Comparison of ENCODE assay signal across 1 cellular context in the genomic region with DNA sequence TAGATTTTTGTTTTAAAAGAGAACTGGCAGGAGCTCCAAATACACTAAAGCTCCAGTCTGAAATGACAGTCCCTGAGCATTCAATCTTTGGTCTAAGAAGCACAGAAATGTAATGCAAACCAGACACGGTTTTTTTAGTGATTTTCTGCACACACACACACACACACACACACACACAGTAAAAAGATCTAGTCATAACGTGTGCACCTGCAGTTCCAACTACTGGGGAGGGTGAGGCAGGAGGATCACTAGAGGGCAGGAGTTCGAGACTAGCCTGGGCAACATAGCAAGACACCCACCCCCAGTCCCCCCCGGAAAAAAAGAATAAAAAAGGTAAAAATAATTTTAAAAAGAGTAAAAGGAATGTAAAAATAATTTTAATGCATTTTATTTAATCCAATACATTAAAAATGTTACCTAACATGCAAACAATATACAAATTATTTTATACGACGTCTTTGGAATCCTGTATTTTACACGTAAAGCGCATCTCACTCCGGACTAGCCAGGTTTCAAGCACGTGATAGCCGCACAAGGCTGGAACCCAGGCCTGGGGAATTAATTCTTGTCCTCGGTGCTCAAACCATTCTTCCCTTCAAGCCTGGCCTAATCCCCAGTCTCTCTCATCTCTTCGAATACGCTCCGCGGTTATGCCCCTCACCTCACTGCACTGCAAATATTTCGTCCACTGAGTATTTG.
TF ChIP-seq lines count a peak whose summit lies in the region.

No MANE protein-coding gene starts in this region.

TF ChIP-seq in GM23338, 12 proteins besides CTCF, POLR2A, EP300 and RAD21 (continued from another document):
- TF ChIP-seq, protein P1, sequence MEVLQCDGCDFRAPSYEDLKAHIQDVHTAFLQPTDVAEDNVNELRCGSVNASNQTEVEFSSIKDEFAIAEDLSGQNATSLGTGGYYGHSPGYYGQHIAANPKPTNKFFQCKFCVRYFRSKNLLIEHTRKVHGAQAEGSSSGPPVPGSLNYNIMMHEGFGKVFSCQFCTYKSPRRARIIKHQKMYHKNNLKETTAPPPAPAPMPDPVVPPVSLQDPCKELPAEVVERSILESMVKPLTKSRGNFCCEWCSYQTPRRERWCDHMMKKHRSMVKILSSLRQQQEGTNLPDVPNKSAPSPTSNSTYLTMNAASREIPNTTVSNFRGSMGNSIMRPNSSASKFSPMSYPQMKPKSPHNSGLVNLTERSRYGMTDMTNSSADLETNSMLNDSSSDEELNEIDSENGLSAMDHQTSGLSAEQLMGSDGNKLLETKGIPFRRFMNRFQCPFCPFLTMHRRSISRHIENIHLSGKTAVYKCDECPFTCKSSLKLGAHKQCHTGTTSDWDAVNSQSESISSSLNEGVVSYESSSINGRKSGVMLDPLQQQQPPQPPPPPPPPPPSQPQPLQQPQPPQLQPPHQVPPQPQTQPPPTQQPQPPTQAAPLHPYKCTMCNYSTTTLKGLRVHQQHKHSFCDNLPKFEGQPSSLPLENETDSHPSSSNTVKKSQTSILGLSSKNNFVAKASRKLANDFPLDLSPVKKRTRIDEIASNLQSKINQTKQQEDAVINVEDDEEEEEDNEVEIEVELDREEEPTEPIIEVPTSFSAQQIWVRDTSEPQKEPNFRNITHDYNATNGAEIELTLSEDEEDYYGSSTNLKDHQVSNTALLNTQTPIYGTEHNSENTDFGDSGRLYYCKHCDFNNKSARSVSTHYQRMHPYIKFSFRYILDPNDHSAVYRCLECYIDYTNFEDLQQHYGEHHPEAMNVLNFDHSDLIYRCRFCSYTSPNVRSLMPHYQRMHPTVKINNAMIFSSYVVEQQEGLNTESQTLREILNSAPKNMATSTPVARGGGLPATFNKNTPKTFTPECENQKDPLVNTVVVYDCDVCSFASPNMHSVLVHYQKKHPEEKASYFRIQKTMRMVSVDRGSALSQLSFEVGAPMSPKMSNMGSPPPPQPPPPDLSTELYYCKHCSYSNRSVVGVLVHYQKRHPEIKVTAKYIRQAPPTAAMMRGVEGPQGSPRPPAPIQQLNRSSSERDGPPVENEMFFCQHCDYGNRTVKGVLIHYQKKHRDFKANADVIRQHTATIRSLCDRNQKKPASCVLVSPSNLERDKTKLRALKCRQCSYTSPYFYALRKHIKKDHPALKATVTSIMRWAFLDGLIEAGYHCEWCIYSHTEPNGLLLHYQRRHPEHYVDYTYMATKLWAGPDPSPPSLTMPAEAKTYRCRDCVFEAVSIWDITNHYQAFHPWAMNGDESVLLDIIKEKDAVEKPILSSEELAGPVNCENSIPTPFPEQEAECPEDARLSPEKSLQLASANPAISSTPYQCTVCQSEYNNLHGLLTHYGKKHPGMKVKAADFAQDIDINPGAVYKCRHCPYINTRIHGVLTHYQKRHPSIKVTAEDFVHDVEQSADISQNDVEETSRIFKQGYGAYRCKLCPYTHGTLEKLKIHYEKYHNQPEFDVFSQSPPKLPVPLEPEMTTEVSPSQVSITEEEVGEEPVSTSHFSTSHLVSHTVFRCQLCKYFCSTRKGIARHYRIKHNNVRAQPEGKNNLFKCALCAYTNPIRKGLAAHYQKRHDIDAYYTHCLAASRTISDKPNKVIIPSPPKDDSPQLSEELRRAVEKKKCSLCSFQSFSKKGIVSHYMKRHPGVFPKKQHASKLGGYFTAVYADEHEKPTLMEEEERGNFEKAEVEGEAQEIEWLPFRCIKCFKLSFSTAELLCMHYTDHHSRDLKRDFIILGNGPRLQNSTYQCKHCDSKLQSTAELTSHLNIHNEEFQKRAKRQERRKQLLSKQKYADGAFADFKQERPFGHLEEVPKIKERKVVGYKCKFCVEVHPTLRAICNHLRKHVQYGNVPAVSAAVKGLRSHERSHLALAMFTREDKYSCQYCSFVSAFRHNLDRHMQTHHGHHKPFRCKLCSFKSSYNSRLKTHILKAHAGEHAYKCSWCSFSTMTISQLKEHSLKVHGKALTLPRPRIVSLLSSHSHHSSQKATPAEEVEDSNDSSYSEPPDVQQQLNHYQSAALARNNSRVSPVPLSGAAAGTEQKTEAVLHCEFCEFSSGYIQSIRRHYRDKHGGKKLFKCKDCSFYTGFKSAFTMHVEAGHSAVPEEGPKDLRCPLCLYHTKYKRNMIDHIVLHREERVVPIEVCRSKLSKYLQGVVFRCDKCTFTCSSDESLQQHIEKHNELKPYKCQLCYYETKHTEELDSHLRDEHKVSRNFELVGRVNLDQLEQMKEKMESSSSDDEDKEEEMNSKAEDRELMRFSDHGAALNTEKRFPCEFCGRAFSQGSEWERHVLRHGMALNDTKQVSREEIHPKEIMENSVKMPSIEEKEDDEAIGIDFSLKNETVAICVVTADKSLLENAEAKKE (CRISPR knock-in tag; IDR thresholded peaks at IDR 0.05), result no peak
